6 cellular contexts compared by ENCODE assay signal in genomic region chr3:170884109-170884930, GRCh38. TPM values are rescaled to one million over a fixed set of nuclear protein-coding genes. Genes with fewer than 3 reads are reported as not detected.
A peak's percentile ranks its signal among the peaks of the same experiment; 100 is the strongest.
DNase-seq lines count a peak whose midpoint lies in the region; TF ChIP-seq lines count a peak whose summit lies in the region.
"Not testable (repeated sequence)": the region's sequence is repeated elsewhere in the genome, so short reads cannot be mapped to it uniquely, and the experiment has no call there.

No MANE protein-coding gene starts in this region.

- H2BK12ac ChIP-seq in H9 (ENCODE audit: insufficient read length, low read depth, low read length): not testable (repeated sequence)

- not testable (repeated sequence) for H3K56ac ChIP-seq in H9 (ENCODE audit: insufficient read length, low read depth, low read length)

- not testable (repeated sequence) for H3K79me2 ChIP-seq in H9 (ENCODE audit: insufficient read depth, low read length)

- not testable (repeated sequence) for H3K14ac ChIP-seq in H9 (ENCODE audit: insufficient read depth, low read length)

- H3K23me2 ChIP-seq in H9 (ENCODE audit: insufficient read length, low read depth, low read length, poor library complexity, severe bottlenecking): not testable (repeated sequence)

- H2AFZ ChIP-seq in H9 (ENCODE audit: low read length): not testable (repeated sequence)

- H3K4me3 Mint-ChIP-seq in H9: peak overlapping the region; percentile 53 to 72

- H3K4ac ChIP-seq in H9 (ENCODE audit: low read depth, low read length): not testable (repeated sequence)

- H3K4me3 ChIP-seq in NT2/D1 (ENCODE audit: insufficient read length, low read depth): peak overlapping the region; percentile 12
- peak overlapping the region; percentile 49 for H3K4me3 ChIP-seq in SJCRH30
- H3K4me3 ChIP-seq in fibroblast of villous mesenchyme (ENCODE audit: low read depth, low read length): peak overlapping the region; percentile 30

- H3K27me3 ChIP-seq in H9 (ENCODE audit: insufficient read depth, low read length); NT2/D1 (ENCODE audit: insufficient read depth, insufficient read length); SJCRH30: not testable (repeated sequence)

- H3T11ph ChIP-seq in H9 (ENCODE audit: low read length): not testable (repeated sequence)

- H3K18ac ChIP-seq in H9 (ENCODE audit: insufficient read length, low read depth, low read length): not testable (repeated sequence)

- H3K27ac Mint-ChIP-seq in H9: peak overlapping the region; percentile 17 to 98 (median 96); a peak in 6 of 7 replicates

- H3K4me1 ChIP-seq in ES-I3 (ENCODE audit: insufficient read depth, low read length); H9 (ENCODE audit: insufficient read depth, low read length); NT2/D1 (ENCODE audit: insufficient read depth, insufficient read length); SJCRH30: not testable (repeated sequence)

- not testable (repeated sequence) for H3K4me1 Mint-ChIP-seq in H9

- DNase-seq in H9; NT2/D1 (ENCODE audit: low read depth, low spot score); SJCRH30; fibroblast of villous mesenchyme (ENCODE audit: low read depth): not testable (repeated sequence)
- DNase-seq in LoVo (ENCODE audit: low spot score): peak; percentile 26

- H3K9me3 ChIP-seq in ES-I3 (ENCODE audit: control insufficient read depth, insufficient read depth, low read length); H9 (ENCODE audit: control insufficient read depth, low read depth, low read length); SJCRH30 (replicated peaks): not testable (repeated sequence)
- 0 out of 2 replicates have a peak, but pooled peaks cover 11% of the 10 kb centered on the region for H3K9me3 ChIP-seq in NT2/D1 (ENCODE audit: insufficient read depth, low read length)

- not testable (repeated sequence) for H2BK15ac ChIP-seq in H9 (ENCODE audit: low read depth, low read length)

- not testable (repeated sequence) for H2BK120ac ChIP-seq in H9 (ENCODE audit: low read depth, low read length, poor library complexity, severe bottlenecking)

- not testable (repeated sequence) for H3K4me2 ChIP-seq in H9 (ENCODE audit: insufficient read depth, insufficient read length, low read length)

- H3K23ac ChIP-seq in H9 (ENCODE audit: insufficient read length, low read depth, low read length): not testable (repeated sequence)

- not testable (repeated sequence) for H3K27ac ChIP-seq in H9 (ENCODE audit: insufficient read length, low read depth, low read length); SJCRH30

- H3K9me3 Mint-ChIP-seq in H9: not testable (repeated sequence)

- not testable (repeated sequence) for TF ChIP-seq CTCF in H9 (conservative IDR thresholded peaks at IDR 0.05); fibroblast of villous mesenchyme (IDR thresholded peaks at IDR 0.05; ENCODE audit: insufficient read depth, low read depth, low read length)

- H3K36me3 Mint-ChIP-seq in H9 (ENCODE audit: insufficient read depth in 1 of 3, low read depth in 3 of 3): not testable (repeated sequence)

- H3K27me3 Mint-ChIP-seq in H9 (ENCODE audit: low read depth): not testable (repeated sequence)

- not testable (repeated sequence) for H3K36me3 ChIP-seq in ES-I3 (ENCODE audit: insufficient read depth, low read length); NT2/D1 (ENCODE audit: insufficient read depth, insufficient read length, low read length); SJCRH30

- H3K9ac ChIP-seq in ES-I3 (ENCODE audit: low read depth, low read length) (peak overlapping the region; percentile 38), NT2/D1 (ENCODE audit: insufficient read length, low read depth) (peak overlapping the region; percentile 21)
- H3K9ac ChIP-seq in H9 (ENCODE audit: extremely low read depth, insufficient read length, low read length): not testable (repeated sequence)

- H2BK20ac ChIP-seq in H9 (ENCODE audit: low read depth, low read length, poor library complexity, severe bottlenecking): not testable (repeated sequence)

- not testable (repeated sequence) for H3K79me1 ChIP-seq in H9 (ENCODE audit: insufficient read depth, low read depth, low read length, poor library complexity, severe bottlenecking)

- H2AK5ac ChIP-seq in H9 (ENCODE audit: insufficient read length, low read length): not testable (repeated sequence)

- H4K8ac ChIP-seq in H9 (replicated peaks; ENCODE audit: insufficient read length, low read depth, low read length): not testable (repeated sequence)

- not testable (repeated sequence) for H4K91ac ChIP-seq in H9 (ENCODE audit: insufficient read length, low read depth, low read length)

- not testable (repeated sequence) for H2BK5ac ChIP-seq in H9 (ENCODE audit: insufficient read length, low read length)

- H4K20me1 ChIP-seq in H9 (ENCODE audit: control insufficient read depth, insufficient read depth, insufficient read length): not testable (repeated sequence)

- no CpG with 5 or more reads among the region's 24 CpGs for WGBS in H9 (ENCODE audit: extremely low coverage, insufficient read length, low lambda C conversion rate)

- H4K5ac ChIP-seq in H9 (ENCODE audit: insufficient read length, low read depth, low read length): not testable (repeated sequence)

RNA-seq across cellular contexts. Expression of gene RPL22L1, which starts 14.3 kb away (rescaled TPM):
- total RNA-seq in H9 (2021) (100 TPM in 2 replicates), fibroblast of villous mesenchyme (126 and 218 TPM in 2 replicates)
- total RNA-seq in SJCRH30 (2014; rRNA removed; shearing (Covaris generic)): 45.2 and 52.8 TPM in 2 replicates

RNA-seq across cellular contexts. Expression of gene EIF5A2, which starts 24.1 kb away (rescaled TPM):
- total RNA-seq in H9 (2021): 7.7 and 8.6 TPM in 2 replicates
- total RNA-seq in SJCRH30 (2014; rRNA removed; shearing (Covaris generic)): 4.4 and 7.3 TPM in 2 replicates
- 12.2 and 18.1 TPM in 2 replicates for total RNA-seq in fibroblast of villous mesenchyme
